In the genomic region with DNA sequence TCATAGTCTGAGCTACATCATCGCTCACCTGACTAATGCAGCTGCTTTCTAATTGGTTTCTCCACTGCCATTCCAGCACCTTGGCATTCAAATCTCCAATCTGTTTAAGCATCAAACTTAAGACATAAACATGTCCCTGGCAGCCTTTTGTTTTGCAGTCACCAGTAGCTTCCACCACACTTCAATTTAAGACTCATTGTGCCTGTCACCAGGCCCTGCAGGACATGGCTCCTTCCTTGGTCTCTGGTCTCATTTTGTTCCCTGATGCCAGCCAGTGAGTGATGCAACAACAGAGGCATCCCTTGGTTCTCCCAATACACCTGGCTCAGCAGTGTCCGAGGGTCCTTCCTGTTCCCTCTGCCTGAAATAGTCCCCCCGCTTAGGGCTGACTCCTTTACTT, we compare ENCODE assay signal across 1 cellular context.
TF ChIP-seq lines count a peak whose summit lies in the region.

No MANE protein-coding gene starts in this region.

TF ChIP-seq in H1, 55 proteins besides CTCF, POLR2A, EP300 and RAD21 (continued from another document):
- TF ChIP-seq ATF3 (IDR thresholded peaks at IDR 0.05; ENCODE audit: insufficient read depth, low read depth, low read length) (no peak), CBX5 (IDR thresholded peaks at IDR 0.05; ENCODE audit: low read depth, low read length) (no peak), SAP30 (IDR thresholded peaks at IDR 0.05; ENCODE audit: insufficient read depth, insufficient replicate concordance, low read length) (no peak), RNF2 (IDR thresholded peaks at IDR 0.05; ENCODE audit: borderline replicate concordance, low read depth, low read length, missing control alignments, poor library complexity, severe bottlenecking) (no peak), CBX8 (IDR thresholded peaks at IDR 0.05; ENCODE audit: borderline replicate concordance, low read depth, low read length) (no peak), HDAC6 (IDR thresholded peaks at IDR 0.05; ENCODE audit: low read depth, low read length) (no peak), RXRA (IDR thresholded peaks at IDR 0.05; ENCODE audit: insufficient read depth, low read depth, low read length) (no peak)
